1 cellular context compared by ENCODE assay signal in genomic region chr11:75968021-75968685, GRCh38.
TF ChIP-seq lines count a peak whose summit lies in the region.

No MANE protein-coding gene starts in this region.

TF ChIP-seq in SK-N-SH treated with all-trans-retinoic acid at 6 μM for 48 hours, 23 proteins besides CTCF, POLR2A, EP300 and RAD21 (continued from another document):
- TF ChIP-seq, protein P1, sequence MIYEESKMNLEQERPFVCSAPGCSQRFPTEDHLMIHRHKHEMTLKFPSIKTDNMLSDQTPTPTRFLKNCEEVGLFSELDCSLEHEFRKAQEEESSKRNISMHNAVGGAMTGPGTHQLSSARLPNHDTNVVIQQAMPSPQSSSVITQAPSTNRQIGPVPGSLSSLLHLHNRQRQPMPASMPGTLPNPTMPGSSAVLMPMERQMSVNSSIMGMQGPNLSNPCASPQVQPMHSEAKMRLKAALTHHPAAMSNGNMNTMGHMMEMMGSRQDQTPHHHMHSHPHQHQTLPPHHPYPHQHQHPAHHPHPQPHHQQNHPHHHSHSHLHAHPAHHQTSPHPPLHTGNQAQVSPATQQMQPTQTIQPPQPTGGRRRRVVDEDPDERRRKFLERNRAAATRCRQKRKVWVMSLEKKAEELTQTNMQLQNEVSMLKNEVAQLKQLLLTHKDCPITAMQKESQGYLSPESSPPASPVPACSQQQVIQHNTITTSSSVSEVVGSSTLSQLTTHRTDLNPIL (CRISPR knock-in tag; IDR thresholded peaks at IDR 0.05; ENCODE audit: low read depth) = no peak
- no peak for TF ChIP-seq ZNF565 (CRISPR knock-in tag; conservative IDR thresholded peaks at IDR 0.05; ENCODE audit: low read depth)
- no peak for TF ChIP-seq SNAI2 (CRISPR knock-in tag; IDR thresholded peaks at IDR 0.05)
- TF ChIP-seq PATZ1 (CRISPR knock-in tag; IDR thresholded peaks at IDR 0.05; ENCODE audit: borderline replicate concordance) = no peak
- no peak for TF ChIP-seq PPARA (CRISPR knock-in tag; IDR thresholded peaks at IDR 0.05; ENCODE audit: borderline replicate concordance)
TF ChIP-seq in SK-N-SH treated with all-trans-retinoic acid at 6 μM for 48 hours: peak in this region for 0.
